Comparison of ENCODE assay signal across 20 cellular contexts in the genomic region with DNA sequence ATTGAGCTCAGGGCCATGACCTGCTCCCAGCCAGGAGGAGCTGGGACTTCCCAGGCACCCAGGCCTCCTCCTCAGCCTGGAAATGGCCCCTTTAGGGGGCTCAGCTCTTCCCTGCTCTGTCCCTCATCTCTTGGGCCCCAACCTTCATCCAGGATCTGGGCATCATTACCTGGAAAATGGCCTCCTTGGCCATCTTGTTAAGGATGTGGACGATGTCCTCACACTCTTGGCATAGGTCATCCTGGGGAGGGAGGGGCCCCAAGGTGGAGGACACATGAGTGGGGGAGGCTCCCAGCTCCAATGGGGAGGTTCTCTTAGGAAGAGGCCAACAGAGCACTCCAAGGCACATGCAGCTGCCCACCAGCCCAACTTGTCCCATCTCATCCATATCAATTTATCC. TPM values are rescaled to one million over a fixed set of nuclear protein-coding genes. Genes with fewer than 3 reads are reported as not detected.
DNase-seq lines count a peak whose midpoint lies in the region; ATAC-seq and TF ChIP-seq lines count a peak whose summit lies in the region.
"Had no signal": no experiment of that assay in that cellular context is flagged by ENCODE, and none has a peak within 500 bp of the region (broad histone marks: within the 10 kb centered on the region; RNA-seq: fewer than 3 reads in every experiment).

No MANE protein-coding gene starts in this region.

- H3K4me1 Mint-ChIP-seq in immature natural killer cell, result no peaks in the 10 kb centered on the region
- H3K4me1 Mint-ChIP-seq: CD4-positive, alpha-beta memory T cell had no signal

- no peak overlapping the region for H3K27ac ChIP-seq in heart left ventricle
- peak overlapping the region; percentile 98 for H3K27ac ChIP-seq in lower lobe of right lung
- H3K27ac ChIP-seq in sigmoid colon, result no peak overlapping the region
- no peak overlapping the region for H3K27ac ChIP-seq in testis
- H3K27ac ChIP-seq: 22Rv1, A549, BLaER1 had no signal

- TF ChIP-seq EP300 in sigmoid colon (IDR thresholded peaks at IDR 0.05), result no peak

- WGBS in heart left ventricle, 4 donors, result 93 to 100% (median 97%) methylated on average over 1 of the region's 1 CpG
- 94 to 98% methylated on average over 1 of the region's 1 CpG for WGBS in sigmoid colon, 2 donors
- 94% methylated on average over 1 of the region's 1 CpG; no CpG with 5 or more reads in 1 of the 2 donors for WGBS in testis, 2 donors

- TF ChIP-seq CTCF in heart left ventricle (IDR thresholded peaks at IDR 0.05) (no peak), lower lobe of right lung (IDR thresholded peaks at IDR 0.05) (no peak), sigmoid colon (IDR thresholded peaks at IDR 0.05) (no peak), testis (IDR thresholded peaks at IDR 0.05) (no peak)

- H3K36me3 ChIP-seq in heart left ventricle (no peaks in the 10 kb centered on the region), lower lobe of right lung (peaks cover 31% of the 10 kb centered on the region), sigmoid colon (no peaks in the 10 kb centered on the region), testis (ENCODE audit: low read depth, missing control alignments) (no peaks in the 10 kb centered on the region)
- H3K36me3 ChIP-seq: BLaER1 had no signal

- no peak overlapping the region for H3K4me3 Mint-ChIP-seq in immature natural killer cell
- H3K4me3 Mint-ChIP-seq: CD4-positive, alpha-beta memory T cell; H9 had no signal

- no peaks in the 10 kb centered on the region for H3K36me3 Mint-ChIP-seq in immature natural killer cell
- H3K36me3 Mint-ChIP-seq: CD4-positive, alpha-beta memory T cell had no signal

- H3K27me3 Mint-ChIP-seq in immature natural killer cell (ENCODE audit: low read depth in 3 of 3), result peaks cover 0 to 5% (median 1%) of the 10 kb centered on the region in 3 donors
- H3K27me3 Mint-ChIP-seq: CD4-positive, alpha-beta memory T cell had no signal

- peak; percentile 36 for DNase-seq in cardiac septum (ENCODE audit: low spot score)
- no peak for DNase-seq in heart left ventricle
- DNase-seq in lower lobe of right lung, result no peak
- peak; percentile 46 for DNase-seq in sigmoid colon
- no peak for DNase-seq in MV-4-11 (lab: John Stamatoyannopoulos, UW)
- no peak for DNase-seq in testis
- no peak for DNase-seq in NCI-H146 treated with DMSO at 0.1 percent for 48 hours (lab: John Stamatoyannopoulos, UW; ENCODE audit: unreplicated experiment)
- no peak for DNase-seq in immature natural killer cell
- DNase-seq: CD4-positive, alpha-beta memory T cell; DMS153; DMS79; GDM1; H9 had no signal

- H3K9me3 ChIP-seq in heart left ventricle, result no peaks in the 10 kb centered on the region
- H3K9me3 ChIP-seq in lower lobe of right lung, result no peaks in the 10 kb centered on the region
- no peaks in the 10 kb centered on the region for H3K9me3 ChIP-seq in sigmoid colon
- no peaks in the 10 kb centered on the region for H3K9me3 ChIP-seq in testis
- H3K9me3 ChIP-seq: A549, BLaER1 had no signal

- H3K4me1 ChIP-seq in heart left ventricle, result peaks cover 0 to 21% (median 15%) of the 10 kb centered on the region in 12 donors
- H3K4me1 ChIP-seq in lower lobe of right lung, result peaks cover 21% of the 10 kb centered on the region
- peaks cover 0 to 3% (median 0%) of the 10 kb centered on the region in 4 donors for H3K4me1 ChIP-seq in sigmoid colon
- H3K4me1 ChIP-seq in testis, result no peaks in the 10 kb centered on the region

- ATAC-seq in heart left ventricle (no peak), lower lobe of right lung (no peak)
- ATAC-seq: A549 had no signal

- H3K4me3 ChIP-seq in heart left ventricle, result no peak overlapping the region
- H3K4me3 ChIP-seq in lower lobe of right lung, result peak overlapping the region; percentile 54
- H3K4me3 ChIP-seq in sigmoid colon, result no peak overlapping the region
- no peak overlapping the region for H3K4me3 ChIP-seq in testis
- H3K4me3 ChIP-seq: A549, BLaER1 had no signal

- intact Hi-C loops in cardiac septum (cut with DNase I) (no loop called here), heart left ventricle (cut with DNase I) (loop anchor here in 1 of 10 donors (10.0 kb wide), 1 partner anchor 148 kb away; no protein-coding TSS in a partner anchor), lower lobe of right lung (cut with DNase I) (no loop called here), sigmoid colon (cut with DNase I) (no loop called here), testis (cut with DNase I; ENCODE audit: low total_unique reads) (no loop called here)

- no peak for TF ChIP-seq POLR2A in heart left ventricle (IDR thresholded peaks at IDR 0.05)
- TF ChIP-seq POLR2A in sigmoid colon (IDR thresholded peaks at IDR 0.05), result no peak
- TF ChIP-seq POLR2A in testis (IDR thresholded peaks at IDR 0.05), result no peak

- no peaks in the 10 kb centered on the region for H3K9me3 Mint-ChIP-seq in immature natural killer cell
- H3K9me3 Mint-ChIP-seq: CD4-positive, alpha-beta memory T cell; H9 had no signal

- H3K27me3 ChIP-seq in heart left ventricle (no peaks in the 10 kb centered on the region), lower lobe of right lung (ENCODE audit: low read depth) (no peaks in the 10 kb centered on the region), sigmoid colon (no peaks in the 10 kb centered on the region), testis (no peaks in the 10 kb centered on the region)
- H3K27me3 ChIP-seq: BLaER1 had no signal

- no peak overlapping the region for H3K27ac Mint-ChIP-seq in immature natural killer cell

RNA-seq across cellular contexts. Expression of a gene that starts 1.1 kb away (rescaled TPM):
- total RNA-seq in cardiac septum (not detected), heart left ventricle (under 1 TPM in 1 of 9 donors, not detected in 8; 0.23 TPM), lower lobe of right lung (12,584 TPM), sigmoid colon (not detected), testis (under 1 TPM in 1 of 2 donors, not detected in 1; 0.25 TPM)
- polyA plus RNA-seq in heart left ventricle (under 1 TPM in 1 of 2 donors, not detected in 1; 0.83 TPM), sigmoid colon (10 to 100 TPM in 1 of 3 donors, under 1 TPM in 1, not detected in 1; 0.57 to 23.4 TPM), testis (ENCODE audit: insufficient read depth, low read depth, low replicate concordance) (0.36 TPM), immature natural killer cell (not detected)
- total RNA-seq: CD4-positive, alpha-beta memory T cell; Daoy; H1; H9; HT-29 had no signal
- polyA plus RNA-seq: A549; AG04450; CD4-positive, alpha-beta memory T cell; H1 had no signal

RNA-seq across cellular contexts. Expression of a gene that starts 27.2 kb away (rescaled TPM):
- total RNA-seq in cardiac septum (2.3 TPM), heart left ventricle (10 to 100 TPM in 1 of 9 donors, 1 to 10 TPM in 4, under 1 TPM in 2, not detected in 2; 0.29 to 47.1 (median 2.1) TPM), lower lobe of right lung (21.5 TPM), sigmoid colon (1 to 10 TPM in 1 of 4 donors, not detected in 3; 1.6 TPM), testis (1 to 10 TPM in 1 of 2 donors, under 1 TPM in 1; 0.43 to 2.6 TPM)
- polyA plus RNA-seq in heart left ventricle (1 to 10 TPM; 1.3 to 2.3 TPM), sigmoid colon (10 to 100 TPM in 1 of 3 donors, 1 to 10 TPM in 2; 2.4 to 13.9 (median 4.2) TPM), testis (ENCODE audit: insufficient read depth, low read depth, low replicate concordance) (2.2 TPM), immature natural killer cell (over 10,000 TPM; 13,165 to 20,506 (median 19,340) TPM)
- total RNA-seq: Daoy, H1, H9, HT-29 had no signal
- polyA plus RNA-seq: A549, AG04450 had no signal

RNA-seq across cellular contexts. Expression of a gene that starts 51.0 kb away (rescaled TPM):
- total RNA-seq in cardiac septum (28.4 TPM), heart left ventricle (10 to 100 TPM; 26.0 to 55.6 (median 30.5) TPM), lower lobe of right lung (40.2 TPM), sigmoid colon (100 to 1,000 TPM in 1 of 4 donors, 10 to 100 TPM in 3; 56.4 to 136 (median 72.0) TPM), testis (10 to 100 TPM; 74.9 to 96.8 TPM)
- polyA plus RNA-seq in heart left ventricle (10 to 100 TPM; 24.3 to 47.1 TPM), sigmoid colon (10 to 100 TPM; 39.9 to 49.2 (median 41.4) TPM), testis (ENCODE audit: insufficient read depth, low read depth, low replicate concordance) (49.8 TPM), immature natural killer cell (10 to 100 TPM; 65.5 to 93.8 (median 68.2) TPM)

RNA-seq across cellular contexts. Expression of a gene that starts 55.1 kb away (rescaled TPM):
- 26.3 TPM for total RNA-seq in cardiac septum
- total RNA-seq in heart left ventricle, result 10 to 100 TPM; 12.0 to 38.2 (median 29.1) TPM
- polyA plus RNA-seq in heart left ventricle, result 10 to 100 TPM; 14.3 to 37.3 TPM
- total RNA-seq in lower lobe of right lung, result 40.6 TPM
- 10 to 100 TPM; 10.6 to 13.0 (median 12.8) TPM for total RNA-seq in sigmoid colon
- polyA plus RNA-seq in sigmoid colon, result 10 to 100 TPM; 18.6 to 23.0 (median 21.3) TPM
- total RNA-seq in testis, result 10 to 100 TPM; 22.9 to 37.6 TPM
- polyA plus RNA-seq in testis (ENCODE audit: insufficient read depth, low read depth, low replicate concordance), result 55.7 TPM
- polyA plus RNA-seq in immature natural killer cell, result 10 to 100 TPM; 11.5 to 27.9 (median 25.1) TPM

Comparison
In these comparisons a context has a peak if more than half of its experiments do, and no peak if none do; other contexts are left out.
1. DNase-seq: peak in cardiac septum (single experiment) and sigmoid colon (single experiment); none in heart left ventricle (0 of 5), lower lobe of right lung (single experiment), MV-4-11 (single experiment), testis (single experiment), NCI-H146 treated with DMSO at 0.1 percent for 48 hours (single experiment) and immature natural killer cell (0 of 3).
2. RNA of a gene that starts 1.1 kb away (total RNA-seq): 12,584 TPM in lower lobe of right lung (single experiment); 0.25 TPM in testis, not detected in cardiac septum (single experiment), 0.23 TPM in heart left ventricle and not detected in sigmoid colon; every median in the first group is over 1,000 times any median in the second.